21 cellular contexts compared by ENCODE assay signal in genomic region chr7:42192072-42192471, GRCh38. TPM values are rescaled to one million over a fixed set of nuclear protein-coding genes. Genes with fewer than 3 reads are reported as not detected.
DNase-seq lines count a peak whose midpoint lies in the region; ATAC-seq, FAIRE-seq and TF ChIP-seq lines count a peak whose summit lies in the region.
"Had no signal": no experiment of that assay in that cellular context is flagged by ENCODE, and none has a peak within 500 bp of the region (broad histone marks: within the 10 kb centered on the region; RNA-seq: fewer than 3 reads in every experiment).

No MANE protein-coding gene starts in this region.

- intact Hi-C loops in Caco-2 (cut with micrococcal nuclease; ENCODE audit: unreplicated experiment) = no loop called here

- TF ChIP-seq POLR2A in H54 (IDR thresholded peaks at IDR 0.05; ENCODE audit: low read depth, low read length) = no peak

- H3K9me3 ChIP-seq in Caco-2 = no peaks in the 10 kb centered on the region

- peak overlapping the region; percentile 98 for H3K27ac Mint-ChIP-seq in nephron progenitor cell
- no peak overlapping the region for H3K27ac Mint-ChIP-seq in Caco-2 (ENCODE audit: unreplicated experiment)
- H3K27ac Mint-ChIP-seq: CD4-positive, alpha-beta T cell; GM23338 had no signal

- peaks cover 54% of the 10 kb centered on the region for H3K36me3 Mint-ChIP-seq in nephron progenitor cell (ENCODE audit: low read depth)
- no peaks in the 10 kb centered on the region for H3K36me3 Mint-ChIP-seq in Caco-2 (ENCODE audit: insufficient read depth, unreplicated experiment)

- no peaks in the 10 kb centered on the region for H3K36me3 ChIP-seq in Caco-2 (ENCODE audit: control insufficient read depth, insufficient read depth, low read length)

- POLR2A ChIA-PET in Caco-2 (lab: Charles Lee) = no interaction called here

- H3K27me3 Mint-ChIP-seq in nephron progenitor cell (ENCODE audit: low read depth, poor library complexity) (no peaks in the 10 kb centered on the region), Caco-2 (ENCODE audit: insufficient read depth, unreplicated experiment) (peaks cover 20% of the 10 kb centered on the region)
- H3K27me3 Mint-ChIP-seq: CD4-positive, alpha-beta T cell had no signal

- H3K4me1 Mint-ChIP-seq in nephron progenitor cell = peaks cover 82% of the 10 kb centered on the region
- H3K4me1 Mint-ChIP-seq in Caco-2 (ENCODE audit: low read depth, unreplicated experiment) = no peaks in the 10 kb centered on the region

- no peaks in the 10 kb centered on the region for H3K4me1 ChIP-seq in Caco-2

- TF ChIP-seq CTCF in nephron progenitor cell (IDR thresholded peaks at IDR 0.05) (no peak), Caco-2 (IDR thresholded peaks at IDR 0.05; ENCODE audit: insufficient read depth in 1 of 2, low read depth in 1 of 2, low read length in 1 of 2, severe bottlenecking in 1 of 2, unreplicated experiment in 1 of 2) (no peak)

- H3K4me3 Mint-ChIP-seq in nephron progenitor cell = peak overlapping the region; percentile 25
- H3K4me3 Mint-ChIP-seq in Caco-2 (ENCODE audit: unreplicated experiment) = no peak overlapping the region
- H3K4me3 Mint-ChIP-seq: CD4-positive, alpha-beta T cell; GM23338 had no signal

- CTCF ChIA-PET in Caco-2 (lab: Charles Lee) = no interaction called here

- DNase-seq in AG08395 (ENCODE audit: low spot score) (peak; percentile 54), H54 (ENCODE audit: insufficient read length, low spot score) (no peak), fibroblast of gingiva (ENCODE audit: low read depth) (peak; percentile 35), nephron progenitor cell (no peak), Caco-2 (no peak), substantia nigra (lab: John Stamatoyannopoulos, UW) (no peak), urothelium cell line (ENCODE audit: low spot score) (no peak)
- DNase-seq: AML-193; CD4-positive, alpha-beta T cell; DMS79 treated with DMSO at 0.1 percent for 48 hours; GF-D8; MM.1S; NCI-H1105; NCI-H187 treated with DMSO at 0.1 percent for 48 hours; NCI-H2171; NCI-H510A treated with DMSO at 0.1 percent for 48 hours; SHP77 treated with DMSO at 0.1 percent for 48 hours had no signal

- no peak overlapping the region for H3K4me3 ChIP-seq in Caco-2 (ENCODE audit: low read depth, low read length)
- H3K4me3 ChIP-seq: GM23338 had no signal

- BruUV-seq in Caco-2 (replicated peaks; lab: Mats Ljungman, UMichigan) = no TSS peak

- peak; percentile 11 for FAIRE-seq in H54 (lab: Jason Lieb, UNC)
- no peak for FAIRE-seq in urothelium cell line (lab: Jason Lieb, UNC)
- FAIRE-seq: RCC 7860 had no signal

- H3K27ac ChIP-seq in substantia nigra (ENCODE audit: low read depth, low read length, poor library complexity, severe bottlenecking) = no peak overlapping the region
- H3K27ac ChIP-seq: KMS-11 had no signal

- H3K9me3 Mint-ChIP-seq in nephron progenitor cell (no peaks in the 10 kb centered on the region), Caco-2 (ENCODE audit: unreplicated experiment) (no peaks in the 10 kb centered on the region)
- H3K9me3 Mint-ChIP-seq: CD4-positive, alpha-beta T cell; GM23338 had no signal

- no peak for ATAC-seq in HG03378 (IDR thresholded peaks at IDR 0.05; ENCODE audit: unreplicated experiment)

- no peaks in the 10 kb centered on the region for H3K27me3 ChIP-seq in Caco-2 (replicated peaks; ENCODE audit: control insufficient read depth, insufficient read depth, low read length)

RNA-seq across cellular contexts. Expression of gene GLI3, which starts 44.9 kb away (rescaled TPM):
- 1.00 and 1.1 TPM in 2 replicates for total RNA-seq in Caco-2 (2022)

Comparison
In these comparisons a context has a peak if more than half of its experiments do, and no peak if none do; other contexts are left out.
1. DNase-seq: peak in AG08395 (single experiment) and fibroblast of gingiva (single experiment); none in H54 (single experiment), nephron progenitor cell (single experiment), Caco-2 (0 of 2), substantia nigra (0 of 49) and urothelium cell line (single experiment).